1 cellular context compared by ENCODE assay signal in the genomic region with DNA sequence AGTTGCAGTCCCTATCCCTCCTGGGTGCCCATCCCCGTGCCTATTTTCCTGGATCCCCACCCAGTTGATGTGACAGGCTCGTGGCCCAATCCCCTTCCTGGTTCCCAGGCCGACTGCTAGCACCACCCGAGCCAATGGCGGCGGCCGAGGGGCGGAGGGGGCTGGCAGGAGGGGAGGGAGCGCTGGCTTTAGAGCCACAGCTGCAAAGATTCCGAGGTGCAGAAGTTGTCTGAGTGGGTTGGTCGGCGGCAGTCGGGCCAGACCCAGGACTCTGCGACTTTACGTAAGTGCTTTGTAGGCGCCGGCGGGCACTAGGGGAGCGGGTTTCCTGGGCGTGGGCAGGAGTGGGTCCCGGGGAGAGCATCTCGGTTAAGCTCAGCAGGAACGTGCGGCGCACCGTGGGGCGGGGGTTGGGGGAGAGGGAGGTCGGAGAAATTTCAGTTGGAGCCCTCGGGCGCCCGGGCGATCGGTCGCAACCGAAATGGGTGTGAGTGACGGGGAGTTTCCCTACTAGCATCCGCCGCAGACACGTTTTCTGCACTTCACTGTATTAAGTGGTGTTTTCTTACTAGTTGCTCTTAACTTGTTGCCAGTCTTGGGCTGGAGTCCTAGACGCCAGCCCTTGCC.
A peak's percentile ranks its signal among the peaks of the same experiment; 100 is the strongest.
TF ChIP-seq lines count a peak whose summit lies in the region.

A gene with protein sequence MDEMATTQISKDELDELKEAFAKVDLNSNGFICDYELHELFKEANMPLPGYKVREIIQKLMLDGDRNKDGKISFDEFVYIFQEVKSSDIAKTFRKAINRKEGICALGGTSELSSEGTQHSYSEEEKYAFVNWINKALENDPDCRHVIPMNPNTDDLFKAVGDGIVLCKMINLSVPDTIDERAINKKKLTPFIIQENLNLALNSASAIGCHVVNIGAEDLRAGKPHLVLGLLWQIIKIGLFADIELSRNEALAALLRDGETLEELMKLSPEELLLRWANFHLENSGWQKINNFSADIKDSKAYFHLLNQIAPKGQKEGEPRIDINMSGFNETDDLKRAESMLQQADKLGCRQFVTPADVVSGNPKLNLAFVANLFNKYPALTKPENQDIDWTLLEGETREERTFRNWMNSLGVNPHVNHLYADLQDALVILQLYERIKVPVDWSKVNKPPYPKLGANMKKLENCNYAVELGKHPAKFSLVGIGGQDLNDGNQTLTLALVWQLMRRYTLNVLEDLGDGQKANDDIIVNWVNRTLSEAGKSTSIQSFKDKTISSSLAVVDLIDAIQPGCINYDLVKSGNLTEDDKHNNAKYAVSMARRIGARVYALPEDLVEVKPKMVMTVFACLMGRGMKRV (plus strand): TSS at position 197 of the 627 bp plus-strand sequence. CDS start 49,077 bp downstream, outside the sequence.

TF ChIP-seq in HepG2, 621 proteins besides CTCF, POLR2A, EP300 and RAD21 (continues in another document):
- TF ChIP-seq, protein P1, sequence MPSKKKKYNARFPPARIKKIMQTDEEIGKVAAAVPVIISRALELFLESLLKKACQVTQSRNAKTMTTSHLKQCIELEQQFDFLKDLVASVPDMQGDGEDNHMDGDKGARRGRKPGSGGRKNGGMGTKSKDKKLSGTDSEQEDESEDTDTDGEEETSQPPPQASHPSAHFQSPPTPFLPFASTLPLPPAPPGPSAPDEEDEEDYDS (CRISPR knock-in tag; IDR thresholded peaks at IDR 0.05) = peak; percentile 85
- TF ChIP-seq YY1 (IDR thresholded peaks at IDR 0.05; ENCODE audit: insufficient read depth, insufficient replicate concordance, low read depth, low read length) = peak; percentile 62
- no peak for TF ChIP-seq GTF2F1 (IDR thresholded peaks at IDR 0.05; ENCODE audit: low read length)
- peak; percentile 61 for TF ChIP-seq POLR2AphosphoS5 (IDR thresholded peaks at IDR 0.05; ENCODE audit: low read depth, low read length)
- no peak for TF ChIP-seq NRL (CRISPR knock-in tag; IDR thresholded peaks at IDR 0.05; ENCODE audit: borderline replicate concordance)
- TF ChIP-seq, protein P2, sequence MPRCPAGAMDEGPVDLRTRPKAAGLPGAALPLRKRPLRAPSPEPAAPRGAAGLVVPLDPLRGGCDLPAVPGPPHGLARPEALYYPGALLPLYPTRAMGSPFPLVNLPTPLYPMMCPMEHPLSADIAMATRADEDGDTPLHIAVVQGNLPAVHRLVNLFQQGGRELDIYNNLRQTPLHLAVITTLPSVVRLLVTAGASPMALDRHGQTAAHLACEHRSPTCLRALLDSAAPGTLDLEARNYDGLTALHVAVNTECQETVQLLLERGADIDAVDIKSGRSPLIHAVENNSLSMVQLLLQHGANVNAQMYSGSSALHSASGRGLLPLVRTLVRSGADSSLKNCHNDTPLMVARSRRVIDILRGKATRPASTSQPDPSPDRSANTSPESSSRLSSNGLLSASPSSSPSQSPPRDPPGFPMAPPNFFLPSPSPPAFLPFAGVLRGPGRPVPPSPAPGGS (CRISPR knock-in tag; IDR thresholded peaks at IDR 0.05) = no peak
- peak; percentile 59; the same call in 1 of the 2 replicates for TF ChIP-seq RBFOX2 (IDR thresholded peaks at IDR 0.05; ENCODE audit: low read depth, low read length)
- no peak for TF ChIP-seq HDAC1 (CRISPR knock-in tag; IDR thresholded peaks at IDR 0.05)
- no peak for TF ChIP-seq KLF6 (CRISPR knock-in tag; IDR thresholded peaks at IDR 0.05)
- TF ChIP-seq MEIS2 (CRISPR knock-in tag; IDR thresholded peaks at IDR 0.05) = no peak
- no peak for TF ChIP-seq MAFK (conservative IDR thresholded peaks at IDR 0.05 in 1 of 2, IDR thresholded peaks at IDR 0.05 in 1 of 2; ENCODE audit: low read length in 2 of 2)
- TF ChIP-seq ATF7 (IDR thresholded peaks at IDR 0.05) = no peak
- TF ChIP-seq ATF7 (CRISPR knock-in tag; IDR thresholded peaks at IDR 0.05) = no peak
- TF ChIP-seq ZNF720 (CRISPR knock-in tag; IDR thresholded peaks at IDR 0.05) = no peak
- no peak for TF ChIP-seq U2AF2 (IDR thresholded peaks at IDR 0.05; ENCODE audit: low read depth, low read length)
- TF ChIP-seq ZFP37 (CRISPR knock-in tag; IDR thresholded peaks at IDR 0.05; ENCODE audit: borderline replicate concordance) = no peak
- TF ChIP-seq ZNF224 (CRISPR knock-in tag; IDR thresholded peaks at IDR 0.05) = no peak
- no peak for TF ChIP-seq PAWR (CRISPR knock-in tag; IDR thresholded peaks at IDR 0.05; ENCODE audit: borderline replicate concordance)
- TF ChIP-seq RARG (CRISPR knock-in tag; IDR thresholded peaks at IDR 0.05; ENCODE audit: low read depth) = no peak
- no peak for TF ChIP-seq GZF1 (CRISPR knock-in tag; IDR thresholded peaks at IDR 0.05)
- peak; percentile 34; the same call in 1 of the 2 replicates for TF ChIP-seq SAP130 (CRISPR knock-in tag; IDR thresholded peaks at IDR 0.05; ENCODE audit: low read depth)
- TF ChIP-seq ZMYM4 (CRISPR knock-in tag; IDR thresholded peaks at IDR 0.05) = peak; percentile 35; the same call in 1 of the 2 replicates
- TF ChIP-seq ZNF101 (CRISPR knock-in tag; IDR thresholded peaks at IDR 0.05; ENCODE audit: borderline replicate concordance, low read depth) = no peak
- TF ChIP-seq FIP1L1 (IDR thresholded peaks at IDR 0.05; ENCODE audit: borderline replicate concordance, insufficient read depth, low read depth, low read length) = no peak
- no peak for TF ChIP-seq ZNF749 (CRISPR knock-in tag; IDR thresholded peaks at IDR 0.05; ENCODE audit: borderline replicate concordance)
- TF ChIP-seq ZNF24 (IDR thresholded peaks at IDR 0.05) = no peak
- TF ChIP-seq ATF7-NPFF (CRISPR knock-in tag; IDR thresholded peaks at IDR 0.05; ENCODE audit: low read depth) = no peak
- TF ChIP-seq, protein P3, sequence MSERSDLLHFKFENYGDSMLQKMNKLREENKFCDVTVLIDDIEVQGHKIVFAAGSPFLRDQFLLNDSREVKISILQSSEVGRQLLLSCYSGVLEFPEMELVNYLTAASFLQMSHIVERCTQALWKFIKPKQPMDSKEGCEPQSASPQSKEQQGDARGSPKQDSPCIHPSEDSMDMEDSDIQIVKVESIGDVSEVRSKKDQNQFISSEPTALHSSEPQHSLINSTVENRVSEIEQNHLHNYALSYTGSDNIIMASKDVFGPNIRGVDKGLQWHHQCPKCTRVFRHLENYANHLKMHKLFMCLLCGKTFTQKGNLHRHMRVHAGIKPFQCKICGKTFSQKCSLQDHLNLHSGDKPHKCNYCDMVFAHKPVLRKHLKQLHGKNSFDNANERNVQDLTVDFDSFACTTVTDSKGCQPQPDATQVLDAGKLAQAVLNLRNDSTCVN (CRISPR knock-in tag; IDR thresholded peaks at IDR 0.05; ENCODE audit: borderline replicate concordance) = no peak
- no peak for TF ChIP-seq ZNF256 (CRISPR knock-in tag; conservative IDR thresholded peaks at IDR 0.05)
- TF ChIP-seq, protein P4, sequence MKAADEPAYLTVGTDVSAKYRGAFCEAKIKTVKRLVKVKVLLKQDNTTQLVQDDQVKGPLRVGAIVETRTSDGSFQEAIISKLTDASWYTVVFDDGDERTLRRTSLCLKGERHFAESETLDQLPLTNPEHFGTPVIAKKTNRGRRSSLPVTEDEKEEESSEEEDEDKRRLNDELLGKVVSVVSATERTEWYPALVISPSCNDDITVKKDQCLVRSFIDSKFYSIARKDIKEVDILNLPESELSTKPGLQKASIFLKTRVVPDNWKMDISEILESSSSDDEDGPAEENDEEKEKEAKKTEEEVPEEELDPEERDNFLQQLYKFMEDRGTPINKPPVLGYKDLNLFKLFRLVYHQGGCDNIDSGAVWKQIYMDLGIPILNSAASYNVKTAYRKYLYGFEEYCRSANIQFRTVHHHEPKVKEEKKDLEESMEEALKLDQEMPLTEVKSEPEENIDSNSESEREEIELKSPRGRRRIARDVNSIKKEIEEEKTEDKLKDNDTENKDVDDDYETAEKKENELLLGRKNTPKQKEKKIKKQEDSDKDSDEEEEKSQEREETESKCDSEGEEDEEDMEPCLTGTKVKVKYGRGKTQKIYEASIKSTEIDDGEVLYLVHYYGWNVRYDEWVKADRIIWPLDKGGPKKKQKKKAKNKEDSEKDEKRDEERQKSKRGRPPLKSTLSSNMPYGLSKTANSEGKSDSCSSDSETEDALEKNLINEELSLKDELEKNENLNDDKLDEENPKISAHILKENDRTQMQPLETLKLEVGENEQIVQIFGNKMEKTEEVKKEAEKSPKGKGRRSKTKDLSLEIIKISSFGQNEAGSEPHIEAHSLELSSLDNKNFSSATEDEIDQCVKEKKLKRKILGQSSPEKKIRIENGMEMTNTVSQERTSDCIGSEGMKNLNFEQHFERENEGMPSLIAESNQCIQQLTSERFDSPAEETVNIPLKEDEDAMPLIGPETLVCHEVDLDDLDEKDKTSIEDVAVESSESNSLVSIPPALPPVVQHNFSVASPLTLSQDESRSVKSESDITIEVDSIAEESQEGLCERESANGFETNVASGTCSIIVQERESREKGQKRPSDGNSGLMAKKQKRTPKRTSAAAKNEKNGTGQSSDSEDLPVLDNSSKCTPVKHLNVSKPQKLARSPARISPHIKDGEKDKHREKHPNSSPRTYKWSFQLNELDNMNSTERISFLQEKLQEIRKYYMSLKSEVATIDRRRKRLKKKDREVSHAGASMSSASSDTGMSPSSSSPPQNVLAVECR (CRISPR knock-in tag; IDR thresholded peaks at IDR 0.05; ENCODE audit: borderline replicate concordance) = no peak
- TF ChIP-seq, protein P5, sequence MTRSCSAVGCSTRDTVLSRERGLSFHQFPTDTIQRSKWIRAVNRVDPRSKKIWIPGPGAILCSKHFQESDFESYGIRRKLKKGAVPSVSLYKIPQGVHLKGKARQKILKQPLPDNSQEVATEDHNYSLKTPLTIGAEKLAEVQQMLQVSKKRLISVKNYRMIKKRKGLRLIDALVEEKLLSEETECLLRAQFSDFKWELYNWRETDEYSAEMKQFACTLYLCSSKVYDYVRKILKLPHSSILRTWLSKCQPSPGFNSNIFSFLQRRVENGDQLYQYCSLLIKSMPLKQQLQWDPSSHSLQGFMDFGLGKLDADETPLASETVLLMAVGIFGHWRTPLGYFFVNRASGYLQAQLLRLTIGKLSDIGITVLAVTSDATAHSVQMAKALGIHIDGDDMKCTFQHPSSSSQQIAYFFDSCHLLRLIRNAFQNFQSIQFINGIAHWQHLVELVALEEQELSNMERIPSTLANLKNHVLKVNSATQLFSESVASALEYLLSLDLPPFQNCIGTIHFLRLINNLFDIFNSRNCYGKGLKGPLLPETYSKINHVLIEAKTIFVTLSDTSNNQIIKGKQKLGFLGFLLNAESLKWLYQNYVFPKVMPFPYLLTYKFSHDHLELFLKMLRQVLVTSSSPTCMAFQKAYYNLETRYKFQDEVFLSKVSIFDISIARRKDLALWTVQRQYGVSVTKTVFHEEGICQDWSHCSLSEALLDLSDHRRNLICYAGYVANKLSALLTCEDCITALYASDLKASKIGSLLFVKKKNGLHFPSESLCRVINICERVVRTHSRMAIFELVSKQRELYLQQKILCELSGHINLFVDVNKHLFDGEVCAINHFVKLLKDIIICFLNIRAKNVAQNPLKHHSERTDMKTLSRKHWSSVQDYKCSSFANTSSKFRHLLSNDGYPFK (CRISPR knock-in tag; IDR thresholded peaks at IDR 0.05; ENCODE audit: borderline replicate concordance) = no peak
- no peak for TF ChIP-seq KDM5A (IDR thresholded peaks at IDR 0.05; ENCODE audit: borderline replicate concordance, low read length)
- no peak for TF ChIP-seq JUNB (CRISPR knock-in tag; IDR thresholded peaks at IDR 0.05; ENCODE audit: borderline replicate concordance)
- TF ChIP-seq, protein P6, sequence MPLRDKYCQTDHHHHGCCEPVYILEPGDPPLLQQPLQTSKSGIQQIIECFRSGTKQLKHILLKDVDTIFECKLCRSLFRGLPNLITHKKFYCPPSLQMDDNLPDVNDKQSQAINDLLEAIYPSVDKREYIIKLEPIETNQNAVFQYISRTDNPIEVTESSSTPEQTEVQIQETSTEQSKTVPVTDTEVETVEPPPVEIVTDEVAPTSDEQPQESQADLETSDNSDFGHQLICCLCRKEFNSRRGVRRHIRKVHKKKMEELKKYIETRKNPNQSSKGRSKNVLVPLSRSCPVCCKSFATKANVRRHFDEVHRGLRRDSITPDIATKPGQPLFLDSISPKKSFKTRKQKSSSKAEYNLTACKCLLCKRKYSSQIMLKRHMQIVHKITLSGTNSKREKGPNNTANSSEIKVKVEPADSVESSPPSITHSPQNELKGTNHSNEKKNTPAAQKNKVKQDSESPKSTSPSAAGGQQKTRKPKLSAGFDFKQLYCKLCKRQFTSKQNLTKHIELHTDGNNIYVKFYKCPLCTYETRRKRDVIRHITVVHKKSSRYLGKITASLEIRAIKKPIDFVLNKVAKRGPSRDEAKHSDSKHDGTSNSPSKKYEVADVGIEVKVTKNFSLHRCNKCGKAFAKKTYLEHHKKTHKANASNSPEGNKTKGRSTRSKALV (CRISPR knock-in tag; IDR thresholded peaks at IDR 0.05) = no peak
- TF ChIP-seq NPAS2 (CRISPR knock-in tag; IDR thresholded peaks at IDR 0.05; ENCODE audit: borderline replicate concordance) = no peak
- no peak for TF ChIP-seq ZBTB38 (CRISPR knock-in tag; IDR thresholded peaks at IDR 0.05)
- no peak for TF ChIP-seq EED (CRISPR knock-in tag; IDR thresholded peaks at IDR 0.05)
- TF ChIP-seq, protein P7, sequence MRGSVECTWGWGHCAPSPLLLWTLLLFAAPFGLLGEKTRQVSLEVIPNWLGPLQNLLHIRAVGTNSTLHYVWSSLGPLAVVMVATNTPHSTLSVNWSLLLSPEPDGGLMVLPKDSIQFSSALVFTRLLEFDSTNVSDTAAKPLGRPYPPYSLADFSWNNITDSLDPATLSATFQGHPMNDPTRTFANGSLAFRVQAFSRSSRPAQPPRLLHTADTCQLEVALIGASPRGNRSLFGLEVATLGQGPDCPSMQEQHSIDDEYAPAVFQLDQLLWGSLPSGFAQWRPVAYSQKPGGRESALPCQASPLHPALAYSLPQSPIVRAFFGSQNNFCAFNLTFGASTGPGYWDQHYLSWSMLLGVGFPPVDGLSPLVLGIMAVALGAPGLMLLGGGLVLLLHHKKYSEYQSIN (CRISPR knock-in tag; IDR thresholded peaks at IDR 0.05; ENCODE audit: borderline replicate concordance) = no peak
- TF ChIP-seq ZNF160 (CRISPR knock-in tag; IDR thresholded peaks at IDR 0.05) = no peak
- TF ChIP-seq TAF15 (IDR thresholded peaks at IDR 0.05; ENCODE audit: low read depth, low read length, poor library complexity, severe bottlenecking) = no peak
- no peak for TF ChIP-seq TBX2 (CRISPR knock-in tag; IDR thresholded peaks at IDR 0.05; ENCODE audit: borderline replicate concordance)
- TF ChIP-seq, protein P8, sequence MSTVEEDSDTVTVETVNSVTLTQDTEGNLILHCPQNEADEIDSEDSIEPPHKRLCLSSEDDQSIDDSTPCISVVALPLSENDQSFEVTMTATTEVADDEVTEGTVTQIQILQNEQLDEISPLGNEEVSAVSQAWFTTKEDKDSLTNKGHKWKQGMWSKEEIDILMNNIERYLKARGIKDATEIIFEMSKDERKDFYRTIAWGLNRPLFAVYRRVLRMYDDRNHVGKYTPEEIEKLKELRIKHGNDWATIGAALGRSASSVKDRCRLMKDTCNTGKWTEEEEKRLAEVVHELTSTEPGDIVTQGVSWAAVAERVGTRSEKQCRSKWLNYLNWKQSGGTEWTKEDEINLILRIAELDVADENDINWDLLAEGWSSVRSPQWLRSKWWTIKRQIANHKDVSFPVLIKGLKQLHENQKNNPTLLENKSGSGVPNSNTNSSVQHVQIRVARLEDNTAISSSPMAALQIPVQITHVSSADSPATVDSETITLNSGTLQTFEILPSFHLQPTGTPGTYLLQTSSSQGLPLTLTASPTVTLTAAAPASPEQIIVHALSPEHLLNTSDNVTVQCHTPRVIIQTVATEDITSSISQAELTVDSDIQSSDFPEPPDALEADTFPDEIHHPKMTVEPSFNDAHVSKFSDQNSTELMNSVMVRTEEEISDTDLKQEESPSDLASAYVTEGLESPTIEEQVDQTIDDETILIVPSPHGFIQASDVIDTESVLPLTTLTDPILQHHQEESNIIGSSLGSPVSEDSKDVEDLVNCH (CRISPR knock-in tag; IDR thresholded peaks at IDR 0.05) = no peak
- no peak for TF ChIP-seq MTA1 (CRISPR knock-in tag; IDR thresholded peaks at IDR 0.05; ENCODE audit: borderline replicate concordance)
- TF ChIP-seq MEIS1 (CRISPR knock-in tag; IDR thresholded peaks at IDR 0.05; ENCODE audit: borderline replicate concordance) = no peak
- no peak for TF ChIP-seq ZNF296 (CRISPR knock-in tag; conservative IDR thresholded peaks at IDR 0.05)
- peak; percentile 86 for TF ChIP-seq NFYC (CRISPR knock-in tag; IDR thresholded peaks at IDR 0.05)
- peak; percentile 89 for TF ChIP-seq SP2 (CRISPR knock-in tag; IDR thresholded peaks at IDR 0.05)
